Comparison of ENCODE assay signal across 15 cellular contexts in genomic region chr5:173320259-173320658, GRCh38. TPM values are rescaled to one million over a fixed set of nuclear protein-coding genes. Genes with fewer than 3 reads are reported as not detected.
DNase-seq lines count a peak whose midpoint lies in the region; ATAC-seq, FAIRE-seq and TF ChIP-seq lines count a peak whose summit lies in the region.
"Had no signal": no experiment of that assay in that cellular context is flagged by ENCODE, and none has a peak within 500 bp of the region (broad histone marks: within the 10 kb centered on the region; RNA-seq: fewer than 3 reads in every experiment).

No MANE protein-coding gene starts in this region.

- H2BK15ac ChIP-seq in H1 (ENCODE audit: low read length): no peak overlapping the region

- no peak for FAIRE-seq in H1 (lab: Jason Lieb, UNC)
- no peak for FAIRE-seq in small intestine (lab: Jason Lieb, UNC)
- FAIRE-seq: HTR-8/SVneo had no signal

- H3K27ac ChIP-seq in GM23248: no peak overlapping the region; the same call in 1 of the 2 replicates
- no peak overlapping the region for H3K27ac ChIP-seq in H1 (ENCODE audit: low read depth, low read length)
- no peak overlapping the region for H3K27ac ChIP-seq in right lobe of liver
- no peak overlapping the region for H3K27ac ChIP-seq in small intestine (ENCODE audit: low read depth in 1 of 2, low read length in 1 of 2)

- no peak overlapping the region for H3K14ac ChIP-seq in H1 (ENCODE audit: insufficient read length)

- peak; percentile 29 to 42; a peak in 3 of 4 replicates for TF ChIP-seq RAD21 in H1 (IDR thresholded peaks at IDR 0.05 in 1 of 2, conservative IDR thresholded peaks at IDR 0.05 in 1 of 2; ENCODE audit: low read depth in 2 of 2, low read length in 2 of 2)

- no peak overlapping the region for H3K4ac ChIP-seq in H1 (replicated peaks; ENCODE audit: insufficient read length, low read depth, low read length)

- TF ChIP-seq EP300 in H1 (IDR thresholded peaks at IDR 0.05; ENCODE audit: borderline replicate concordance in 1 of 2, low read depth in 2 of 2, low read length in 2 of 2): no peak

- H3K23me2 ChIP-seq in H1 (ENCODE audit: low read depth, low read length): no peaks in the 10 kb centered on the region

- peaks cover 53% of the 10 kb centered on the region for H3K4me1 ChIP-seq in GM23248 (ENCODE audit: insufficient read depth)
- peaks cover 1 to 12% (median 4%) of the 10 kb centered on the region in 4 experiments for H3K4me1 ChIP-seq in H1 (replicated peaks in 1 of 4; ENCODE audit: control insufficient read depth in 3 of 4, insufficient read depth in 4 of 4, low read length in 3 of 4)
- peaks cover 0 to 16% (median 3%) of the 10 kb centered on the region in 4 donors for H3K4me1 ChIP-seq in right lobe of liver
- no peaks in the 10 kb centered on the region for H3K4me1 ChIP-seq in small intestine (ENCODE audit: control insufficient read depth in 2 of 2, insufficient read depth in 1 of 2, low read depth in 1 of 2, low read length in 1 of 2)

- 50 to 54% methylated on average over 10 of the region's 10 CpGs for WGBS in GM23248 (ENCODE audit: low coverage in 1 of 2, low lambda C conversion rate in 2 of 2, missing lambda C conversion rate in 2 of 2), 2 experiments
- 88% methylated on average over 10 of the region's 10 CpGs; no CpG with 5 or more reads in 1 of the 2 experiments for WGBS in H1 (ENCODE audit: extremely low coverage in 1 of 2, insufficient coverage in 1 of 2, insufficient read length in 1 of 2, insufficient replicate concordance in 2 of 2, low coverage in 1 of 2, low lambda C conversion rate in 2 of 2, missing lambda C conversion rate in 1 of 2), 2 experiments
- WGBS in right lobe of liver (ENCODE audit: insufficient coverage, low coverage, low lambda C conversion rate, missing lambda C conversion rate): 21% methylated on average over 10 of the region's 10 CpGs
- 7 to 45% (median 38%) methylated on average over 10 of the region's 10 CpGs for WGBS in small intestine, 3 donors

- POLR2A ChIA-PET in H1 (lab: Charles Lee; ENCODE audit: partially characterized antibody): interaction anchor here (0.6 to 14.8 kb wide), 5 partner anchors 8 to 587 kb away, joined by 3 to 536 read pairs (median 5); partner anchors contain the start of gene STC2

- no peak overlapping the region for H3K56ac ChIP-seq in H1 (replicated peaks; ENCODE audit: insufficient read length, low read depth, low read length)

- TF ChIP-seq POLR2A in H1 (IDR thresholded peaks at IDR 0.05; ENCODE audit: control extremely low read depth in 1 of 2, low read depth in 2 of 2, low read length in 2 of 2) (no peak), right lobe of liver (IDR thresholded peaks at IDR 0.05) (no peak)

- H3K4me3 ChIP-seq in GM23248 (no peak overlapping the region), H1 (ENCODE audit: extremely low read depth in 1 of 4, insufficient read depth in 2 of 4, low read depth in 3 of 4, low read length in 4 of 4) (no peak overlapping the region), right lobe of liver (no peak overlapping the region), small intestine (ENCODE audit: low read depth in 1 of 2, low read length in 2 of 2) (no peak overlapping the region)
- H3K4me3 ChIP-seq: SJSA1 had no signal

- H3K4me2 ChIP-seq in GM23248 (ENCODE audit: unreplicated experiment) (no peak overlapping the region), H1 (ENCODE audit: insufficient read depth in 1 of 2, low read depth in 2 of 2, low read length in 2 of 2) (no peak overlapping the region)

- CTCF ChIA-PET in H1 (lab: Charles Lee; ENCODE audit: partially characterized antibody): interaction anchor here (0.7 to 14.3 kb wide), 14 partner anchors 9 to 292 kb away, joined by 3 to 126 read pairs (median 4); no protein-coding TSS in a partner anchor

- no peaks in the 10 kb centered on the region for H4K20me1 ChIP-seq in GM23248 (ENCODE audit: insufficient read depth)
- peaks cover 18 to 19% of the 10 kb centered on the region in 2 experiments for H4K20me1 ChIP-seq in H1 (replicated peaks in 1 of 2; ENCODE audit: control insufficient read depth in 1 of 2, insufficient read depth in 2 of 2, low read length in 2 of 2)

- H3K9me2 ChIP-seq in GM23248 (ENCODE audit: insufficient read depth): no peaks in the 10 kb centered on the region

- ATAC-seq in right lobe of liver: peak; percentile 81 to 95 (median 92)
- ATAC-seq: naive thymus-derived CD8-positive, alpha-beta T cell; stimulated activated effector memory CD8-positive, alpha-beta T cell treated with anti-CD3 and anti-CD28 coated beads, Interleukin-12 subunit alpha, Interleukin-12 subunit beta, amount 100 ng/mL, for 72 hours had no signal

- no peak overlapping the region for H2AFZ ChIP-seq in GM23248
- no peak overlapping the region for H2AFZ ChIP-seq in H1 (ENCODE audit: low read length)

- H3K9me3 ChIP-seq in GM23248 (ENCODE audit: low read depth) (no peaks in the 10 kb centered on the region), H1 (ENCODE audit: insufficient read depth in 2 of 2, low read depth in 1 of 2, low read length in 1 of 2) (no peaks in the 10 kb centered on the region), right lobe of liver (no peaks in the 10 kb centered on the region), small intestine (ENCODE audit: control insufficient read depth, low read depth) (no peaks in the 10 kb centered on the region)
- H3K9me3 ChIP-seq: SJSA1 had no signal

- peaks cover 8% of the 10 kb centered on the region for H3K79me1 ChIP-seq in H1 (ENCODE audit: low read depth, low read length)

- H3K27me3 ChIP-seq in GM23248 (replicated peaks; ENCODE audit: insufficient read depth) (no peaks in the 10 kb centered on the region), H1 (replicated peaks in 1 of 4; ENCODE audit: control insufficient read depth in 3 of 4, extremely low read depth in 1 of 4, insufficient read depth in 3 of 4, low read length in 3 of 4) (no peaks in the 10 kb centered on the region), right lobe of liver (no peaks in the 10 kb centered on the region), small intestine (ENCODE audit: control insufficient read depth in 2 of 2, insufficient read depth in 2 of 2, low read length in 2 of 2) (peaks cover under 1 to 2% of the 10 kb centered on the region in 2 donors)
- H3K27me3 ChIP-seq: SJSA1 had no signal

- peak overlapping the region; percentile 18; the same call in 1 of the 2 replicates for H2BK5ac ChIP-seq in H1 (ENCODE audit: low read depth, low read length)

- H2BK120ac ChIP-seq in H1 (replicated peaks; ENCODE audit: low read depth, low read length): no peak overlapping the region

- H4K91ac ChIP-seq in H1 (replicated peaks; ENCODE audit: insufficient read length, low read length): no peak overlapping the region

- no peak overlapping the region for H2BK12ac ChIP-seq in H1 (ENCODE audit: low read depth, low read length)

- no peak overlapping the region for H3K23ac ChIP-seq in H1 (ENCODE audit: insufficient read length)

- TF ChIP-seq CTCF in H1 (IDR thresholded peaks at IDR 0.05; ENCODE audit: control extremely low read depth in 1 of 3, insufficient read depth in 1 of 3, low read depth in 1 of 3, low read length in 3 of 3): peak in 2 of 3 experiments; percentile 12 to 30; a peak in 1 of 4 replicates
- TF ChIP-seq CTCF in right lobe of liver (IDR thresholded peaks at IDR 0.05): no peak

- H4K5ac ChIP-seq in H1 (ENCODE audit: insufficient read length, low read depth, low read length): no peak overlapping the region

- H3K9ac ChIP-seq in GM23248 (no peak overlapping the region), H1 (replicated peaks in 1 of 4; ENCODE audit: extremely low read depth in 1 of 4, low read depth in 3 of 4, low read length in 3 of 4) (no peak overlapping the region; a peak in 1 of 7 replicates)

- H3K18ac ChIP-seq in H1 (ENCODE audit: extremely low read depth, low read length): no peak overlapping the region

- in situ Hi-C loops in GM23248 (cut with MboI): no loop called here

- H2BK20ac ChIP-seq in H1 (ENCODE audit: low read length): no peak overlapping the region

- DNase-seq in GM23248 (peak; percentile 8), H1 (ENCODE audit: low read depth in 1 of 2, low spot score in 2 of 2) (no peak), right lobe of liver (peak; percentile 81 to 89 (median 85)), small intestine (peak; percentile 52), EL (no peak), cortex of kidney (lab: John Stamatoyannopoulos, UW) (no peak), NCI-H1436 treated with DMSO at 0.1 percent for 48 hours (lab: John Stamatoyannopoulos, UW) (no peak)
- no peak for DNase-seq in activated CD8-positive, alpha-beta memory T cell treated with anti-CD3 and anti-CD28 coated beads for 24 hours
- DNase-seq: CD4-positive, alpha-beta T cell; naive thymus-derived CD8-positive, alpha-beta T cell; NCI-H1436; NCI-H774 had no signal

- H4K8ac ChIP-seq in H1 (ENCODE audit: extremely low read depth, insufficient read depth, low read length): no peak overlapping the region

- intact Hi-C loops in right lobe of liver (cut with DNase I): no loop called here

- no peak overlapping the region for H2AK5ac ChIP-seq in H1 (ENCODE audit: low read depth, low read length)

- H3K36me3 ChIP-seq in GM23248 (ENCODE audit: low read depth) (peaks cover 82% of the 10 kb centered on the region), H1 (ENCODE audit: control insufficient read depth in 2 of 4, insufficient read depth in 4 of 4, low read length in 3 of 4) (peaks cover 39 to 94% (median 71%) of the 10 kb centered on the region in 4 experiments), right lobe of liver (no peaks in the 10 kb centered on the region), small intestine (ENCODE audit: control insufficient read depth in 2 of 2, insufficient read depth in 2 of 2, low read length in 2 of 2) (no peaks in the 10 kb centered on the region)

- H3F3A ChIP-seq in GM23248 (ENCODE audit: insufficient read depth): peaks cover 78% of the 10 kb centered on the region

- H3K79me2 ChIP-seq in GM23248 (ENCODE audit: insufficient read depth) (peaks cover 21% of the 10 kb centered on the region), H1 (ENCODE audit: control insufficient read depth in 1 of 2, insufficient read depth in 2 of 2, low read length in 2 of 2) (peaks cover 0 to 22% of the 10 kb centered on the region in 2 experiments; a peak in 2 of 4 replicates)

RNA-seq across cellular contexts. Expression of gene STC2, which starts 8.0 kb away (rescaled TPM):
- total RNA-seq in GM23248 (2014; rRNA removed; shearing (Covaris generic)): 281 and 330 TPM in 2 replicates
- polyA plus RNA-seq in GM23248 (2016; fragmentation: Nextera tagmentation; extraction: Ambion mirVana): 173 and 184 TPM in 2 replicates
- 40.0 and 53.1 TPM in 2 replicates for total RNA-seq in H1 (2021; fragmentation: NEBNext Ultra II Directional; extraction: Animal tissue kit (Norgen Biotek cat#: 25700))
- polyA plus RNA-seq in H1 (2011; rRNA removed): 26.4 and 52.2 TPM in 2 replicates
- 118 TPM for polyA plus RNA-seq in H1 (2011; cell fraction: cytosol; rRNA removed)
- 43.8 TPM for polyA plus RNA-seq in H1 (2011; cell fraction: nucleus; rRNA removed)
- polyA plus RNA-seq in H1 (2012, experiment 1 of 2): 62.3 to 83.5 TPM (median 69.6 TPM) in 4 replicates
- 21.7 TPM for polyA plus RNA-seq in H1 (2012, experiment 2 of 2)
- 25.8 TPM for polyA plus RNA-seq in H1 (2013, experiment 1 of 2)
- polyA plus RNA-seq in H1 (2013, experiment 2 of 2): 30.5 TPM
- 21.7 and 32.5 TPM in 2 replicates for polyA minus RNA-seq in H1 (2011; rRNA and poly(A)+ RNA removed)
- polyA minus RNA-seq in H1 (2011; cell fraction: cytosol; rRNA and poly(A)+ RNA removed): 81.5 TPM
- 67.2 TPM for polyA minus RNA-seq in H1 (2011; cell fraction: nucleus; rRNA and poly(A)+ RNA removed)
- 10 to 100 TPM in 1 of 6 experiments, 1 to 10 TPM in 2, under 1 TPM in 1, not detected in 2; 0.20 to 18.8 (median 3.4) TPM for total RNA-seq in right lobe of liver
- 10 to 100 TPM in 1 of 3 donors, 1 to 10 TPM in 1, not detected in 1; 1.4 to 12.1 TPM for polyA plus RNA-seq in small intestine
- total RNA-seq: CD4-positive, alpha-beta T cell; naive thymus-derived CD8-positive, alpha-beta T cell had no signal
- polyA plus RNA-seq: naive thymus-derived CD8-positive, alpha-beta T cell had no signal

Comparison
In these comparisons a context has a peak if more than half of its experiments do, and no peak if none do; other contexts are left out.
1. DNase-seq: peak in GM23248 (single experiment), right lobe of liver (3 of 3) and small intestine (single experiment); none in H1 (0 of 2), EL (single experiment), activated CD8-positive, alpha-beta memory T cell treated with anti-CD3 and anti-CD28 coated beads for 24 hours (single experiment), cortex of kidney (single experiment) and NCI-H1436 treated with DMSO at 0.1 percent for 48 hours (single experiment).
2. CTCF ChIP-seq: peak in H1 (2 of 3); none in right lobe of liver (0 of 4).